In the genomic region with DNA sequence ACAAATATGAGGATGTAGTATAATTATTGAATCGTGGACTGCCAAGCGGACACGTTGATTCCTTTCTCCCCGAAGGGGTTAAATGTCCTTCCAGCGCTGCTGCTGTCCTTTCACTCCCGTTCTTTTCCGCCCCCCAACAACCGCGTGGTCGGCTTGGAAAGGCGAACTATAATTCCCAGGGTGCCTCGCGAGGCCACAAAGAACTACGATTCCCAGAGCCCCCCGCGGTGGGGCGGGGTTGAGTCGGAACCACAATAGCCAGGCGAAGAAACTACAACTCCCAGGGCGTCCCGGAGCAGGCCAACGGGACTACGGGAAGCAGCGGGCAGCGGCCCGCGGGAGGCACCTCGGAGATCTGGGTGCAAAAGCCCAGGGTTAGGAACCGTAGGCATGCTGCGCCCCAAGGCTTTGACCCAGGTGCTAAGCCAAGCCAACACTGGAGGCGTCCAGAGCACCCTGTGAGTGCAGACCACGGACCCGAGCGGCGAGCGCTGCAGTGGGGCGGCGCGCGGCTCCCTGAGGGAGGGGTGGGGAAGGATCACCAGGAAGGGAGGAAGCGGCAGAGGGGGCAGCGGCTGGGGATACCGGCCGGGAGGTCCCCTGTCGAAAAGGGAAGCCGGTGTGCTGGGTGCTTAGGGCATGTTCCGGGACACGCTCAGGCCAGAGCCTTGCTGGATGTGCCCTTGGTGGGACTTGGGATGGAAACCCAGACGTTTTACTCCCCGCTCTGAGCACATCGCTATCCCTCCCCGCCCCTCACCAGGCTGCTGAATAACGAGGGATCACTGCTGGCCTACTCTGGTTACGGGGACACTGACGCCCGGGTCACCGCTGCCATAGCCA, we compare ENCODE assay signal across 8 cellular contexts. TPM values are rescaled to one million over a fixed set of nuclear protein-coding genes. Genes with fewer than 3 reads are reported as not detected.
DNase-seq lines count a peak whose midpoint lies in the region; ATAC-seq and TF ChIP-seq lines count a peak whose summit lies in the region.

A gene (plus strand): TSS at position 283 of the 843 bp plus-strand sequence. CDS start 108 bp downstream, at position 391.

- peak; percentile 80 for TF ChIP-seq POLR2A in GM19099 (IDR thresholded peaks at IDR 0.05; ENCODE audit: extremely low read depth, insufficient read length, low read depth)

- ATAC-seq in HG03432 (IDR thresholded peaks at IDR 0.05; ENCODE audit: unreplicated experiment) = peak; percentile 72

- no peaks in the 10 kb centered on the region for H3K36me3 ChIP-seq in kidney epithelial cell (ENCODE audit: control insufficient read depth, insufficient read depth, low read length)

- DNase-seq in AG10803 (ENCODE audit: low read depth) = peak; percentile 91
- DNase-seq in NCI-H510A (lab: John Stamatoyannopoulos, UW) = peak; percentile 98
- DNase-seq in activated CD4-positive, alpha-beta T cell treated with anti-CD3 and anti-CD28 coated beads for 1 hour = peak; percentile 91
- DNase-seq in cerebellum (ENCODE audit: low spot score) = peak; percentile 97
- peak; percentile 82 for DNase-seq in kidney epithelial cell (ENCODE audit: low read depth)
- peak; percentile 93 to 97 for DNase-seq in stimulated activated CD4-positive, alpha-beta T cell treated with anti-CD3 and anti-CD28 coated beads, Interleukin-15, amount 100 ng/mL, for 48 hours (ENCODE audit: low read depth in 2 of 2)

- TF ChIP-seq CTCF in AG10803 (conservative IDR thresholded peaks at IDR 0.05; ENCODE audit: low read length) = no peak
- no peak for TF ChIP-seq CTCF in kidney epithelial cell (IDR thresholded peaks at IDR 0.05; ENCODE audit: insufficient read depth, low read length, poor library complexity, severe bottlenecking)

- H3K27me3 ChIP-seq in kidney epithelial cell (ENCODE audit: control insufficient read depth, insufficient read depth, low read length) = no peaks in the 10 kb centered on the region

- peak within 1 kb of the TSS; percentile 98 for H3K4me3 ChIP-seq in AG10803 (ENCODE audit: low read length)
- peak within 1 kb of the TSS; percentile 65 for H3K4me3 ChIP-seq in kidney epithelial cell (ENCODE audit: low read depth, low read length)

RNA-seq across cellular contexts. Expression of the gene that starts here (rescaled TPM):
- total RNA-seq in cerebellum (19.6 TPM), kidney epithelial cell (96.5 and 108 TPM in 2 replicates)

Comparison
In these comparisons a context has a peak if more than half of its experiments do, and no peak if none do; other contexts are left out.
1. Peak in every context shown above with its lines: DNase-seq, ATAC-seq and H3K4me3 ChIP-seq.